Comparison of ENCODE assay signal across 8 cellular contexts in genomic region chr5:146183403-146183802, GRCh38. TPM values are rescaled to one million over a fixed set of nuclear protein-coding genes. Genes with fewer than 3 reads are reported as not detected.
DNase-seq lines count a peak whose midpoint lies in the region; ATAC-seq, FAIRE-seq and TF ChIP-seq lines count a peak whose summit lies in the region.
"Not testable (repeated sequence)": the region's sequence is repeated elsewhere in the genome, so short reads cannot be mapped to it uniquely, and the experiment has no call there.

No MANE protein-coding gene starts in this region.

- peak overlapping the region; percentile 96 for H3K4me3 Mint-ChIP-seq in T-helper 2 cell treated with Interferon-gamma antibody and Interleukin-4, amounts not matched to agents 5 μg/mL and 100 μg/mL, for 36 hours

- not testable (repeated sequence) for DNase-seq in IMR-90; T-helper 2 cell treated with Interferon-gamma antibody and Interleukin-4, amounts not matched to agents 5 μg/mL and 100 μg/mL, for 36 hours (ENCODE audit: low spot score); adipocyte (ENCODE audit: low read depth); endothelial cell of umbilical vein (ENCODE audit: low read depth, low spot score); kidney epithelial cell (ENCODE audit: low read depth); neuronal stem cell (ENCODE audit: low spot score)

- H3K79me1 ChIP-seq in IMR-90 (ENCODE audit: low read depth in 1 of 2, low read length in 2 of 2), result peaks cover 12 to 36% of the 10 kb centered on the region in 2 experiments; a peak in 3 of 4 replicates
- H3K79me1 ChIP-seq in neuronal stem cell (ENCODE audit: low read depth, low read length), result not testable (repeated sequence)

- not testable (repeated sequence) for H2BK120ac ChIP-seq in IMR-90 (ENCODE audit: low read depth, low read length); neuronal stem cell (ENCODE audit: low read depth, low read length)

- FAIRE-seq in endothelial cell of umbilical vein (lab: Jason Lieb, UNC), result not testable (repeated sequence)

- not testable (repeated sequence) for H2BK12ac ChIP-seq in neuronal stem cell (ENCODE audit: low read length)

- TF ChIP-seq POLR2A in IMR-90 (IDR thresholded peaks at IDR 0.05; ENCODE audit: low read depth, low read length); endothelial cell of umbilical vein (IDR thresholded peaks at IDR 0.05; ENCODE audit: low read depth, low read length): not testable (repeated sequence)

- H3K27me3 ChIP-seq in BLaER1 treated with 17β-estradiol and CSF1 and Interleukin-3, amounts not matched to agents 10 nM and 100 nM; IMR-90 (ENCODE audit: control insufficient read depth, insufficient read depth, low read length); adipocyte (replicated peaks; ENCODE audit: control insufficient read depth, insufficient read depth, low read length); endothelial cell of umbilical vein (ENCODE audit: control insufficient read depth in 2 of 2, insufficient read depth in 2 of 2, low read length in 2 of 2); kidney epithelial cell (ENCODE audit: control insufficient read depth, insufficient read depth, low read length); neuronal stem cell (ENCODE audit: control insufficient read depth in 3 of 3, insufficient read depth in 3 of 3, low read depth in 1 of 3, low read length in 3 of 3); stomach smooth muscle (ENCODE audit: control insufficient read depth in 1 of 2, insufficient read depth in 2 of 2, low read length in 2 of 2): not testable (repeated sequence)

- not testable (repeated sequence) for H3K56ac ChIP-seq in IMR-90 (ENCODE audit: extremely low read depth, insufficient read depth, low read length)

- not testable (repeated sequence) for H4K91ac ChIP-seq in IMR-90 (ENCODE audit: insufficient read depth, low read depth, low read length); neuronal stem cell (ENCODE audit: low read depth, low read length, poor library complexity)

- BruUV-seq in IMR-90 (replicated peaks; lab: Mats Ljungman, UMichigan); endothelial cell of umbilical vein (replicated peaks; lab: Mats Ljungman, UMichigan): not testable (repeated sequence)

- peaks cover 37% of the 10 kb centered on the region for H3K79me2 ChIP-seq in endothelial cell of umbilical vein (ENCODE audit: control insufficient read depth, insufficient read depth, low read length)

- POLR2A ChIA-PET in IMR-90 (lab: Charles Lee; ENCODE audit: unreplicated experiment), result not testable (repeated sequence)
- POLR2A ChIA-PET in endothelial cell of umbilical vein (lab: Charles Lee), result interaction anchor here (0.7 to 1.2 kb wide), 2 partner anchors 20 to 52 kb away, joined by 3 to 4 read pairs; partner anchors contain the start of gene RBM27

- H2BK20ac ChIP-seq in IMR-90 (ENCODE audit: low read depth, low read length), result not testable (repeated sequence)

- CTCF ChIA-PET in IMR-90 (lab: Yijun Ruan, JAX), result not testable (repeated sequence)
- CTCF ChIA-PET in endothelial cell of umbilical vein (lab: Charles Lee), result interaction anchor here (1.1 kb wide), 1 partner anchor 9 kb away, joined by 4 read pairs; no protein-coding TSS in a partner anchor

- H3K4me2 ChIP-seq in BLaER1 treated with 17β-estradiol and CSF1 and Interleukin-3, amounts not matched to agents 10 nM and 100 nM, result peak overlapping the region; percentile 75 to 94 (median 84)
- H3K4me2 ChIP-seq in IMR-90 (ENCODE audit: low read depth, low read length), result peak overlapping the region; percentile 85; the same call in 1 of the 2 replicates
- H3K4me2 ChIP-seq in endothelial cell of umbilical vein (ENCODE audit: insufficient read depth, low read length); neuronal stem cell (ENCODE audit: insufficient read depth, low read length, poor library complexity, severe bottlenecking): not testable (repeated sequence)

- not testable (repeated sequence) for H3K9me3 ChIP-seq in BLaER1 treated with 17β-estradiol and CSF1 and Interleukin-3, amounts not matched to agents 10 nM and 100 nM (replicated peaks in 1 of 11); IMR-90 (ENCODE audit: control insufficient read depth, insufficient read depth, low read length); adipocyte (ENCODE audit: control insufficient read depth, low read length); endothelial cell of umbilical vein (replicated peaks; ENCODE audit: control insufficient read depth, insufficient read depth, low read length); neuronal stem cell (replicated peaks in 1 of 2; ENCODE audit: control insufficient read depth in 2 of 2, insufficient read depth in 1 of 2, low read depth in 1 of 2, low read length in 2 of 2); stomach smooth muscle (ENCODE audit: control insufficient read depth in 2 of 2, low read length in 2 of 2)

- peak overlapping the region; percentile 88 for H3K4ac ChIP-seq in IMR-90 (ENCODE audit: low read depth, low read length)
- not testable (repeated sequence) for H3K4ac ChIP-seq in neuronal stem cell (ENCODE audit: low read length)

- in situ Hi-C loops in IMR-90 (cut with MboI; ENCODE audit: low sequenced_read_pairs), result not testable (repeated sequence)

- not testable (repeated sequence) for TF ChIP-seq RAD21 in IMR-90 (IDR thresholded peaks at IDR 0.05; ENCODE audit: low read length)

- H2AK9ac ChIP-seq in IMR-90 (replicated peaks; ENCODE audit: low read depth, low read length, poor library complexity), result not testable (repeated sequence)

- peak overlapping the region in 8 of 11 experiments; percentile 37 to 88 (median 64); a peak in 8 of 22 replicates for H3K9ac ChIP-seq in BLaER1 treated with 17β-estradiol and CSF1 and Interleukin-3, amounts not matched to agents 10 nM and 100 nM
- H3K9ac ChIP-seq in IMR-90 (ENCODE audit: low read depth, low read length); endothelial cell of umbilical vein (replicated peaks; ENCODE audit: extremely low read depth, insufficient read depth, low read length); neuronal stem cell (ENCODE audit: low read depth, low read length, poor library complexity): not testable (repeated sequence)
- H3K9ac ChIP-seq in adipocyte (ENCODE audit: low read length), result peak overlapping the region; percentile 95
- H3K9ac ChIP-seq in stomach smooth muscle (ENCODE audit: low read length in 2 of 2), result peak overlapping the region in 1 of 2 donors; percentile 92

- H3K27me3 Mint-ChIP-seq in T-helper 2 cell treated with Interferon-gamma antibody and Interleukin-4, amounts not matched to agents 5 μg/mL and 100 μg/mL, for 36 hours (ENCODE audit: low read depth), result not testable (repeated sequence)

- H2AFZ ChIP-seq in IMR-90 (replicated peaks; ENCODE audit: low read length, poor library complexity), result peak overlapping the region; percentile 99
- H2AFZ ChIP-seq in endothelial cell of umbilical vein (ENCODE audit: low read depth, low read length), result peak overlapping the region; percentile 69
- peak overlapping the region; percentile 91 for H2AFZ ChIP-seq in neuronal stem cell (ENCODE audit: low read length)

- H3K4me1 Mint-ChIP-seq in T-helper 2 cell treated with Interferon-gamma antibody and Interleukin-4, amounts not matched to agents 5 μg/mL and 100 μg/mL, for 36 hours (ENCODE audit: low read depth), result peaks cover 16% of the 10 kb centered on the region

- 95% methylated on average over 13 of the region's 21 CpGs; no CpG with 5 or more reads in 1 of the 2 experiments for WGBS in IMR-90 (ENCODE audit: extremely low coverage in 2 of 2, insufficient read length in 1 of 2), 2 experiments
- no CpG with 5 or more reads among the region's 21 CpGs for WGBS in neuronal stem cell (ENCODE audit: extremely low coverage in 2 of 2, insufficient read length in 2 of 2, insufficient replicate concordance in 1 of 2), 2 donors

- peak overlapping the region; percentile 45 to 100; a peak in 3 of 4 replicates for H4K8ac ChIP-seq in IMR-90 (ENCODE audit: low read depth in 2 of 2, low read length in 2 of 2)
- H4K8ac ChIP-seq in neuronal stem cell (ENCODE audit: low read depth, low read length), result not testable (repeated sequence)

- peak overlapping the region in 9 of 10 experiments; percentile 64 to 88 (median 76); a peak in 14 of 20 replicates for H3K4me3 ChIP-seq in BLaER1 treated with 17β-estradiol and CSF1 and Interleukin-3, amounts not matched to agents 10 nM and 100 nM
- H3K4me3 ChIP-seq in IMR-90 (ENCODE audit: insufficient read depth, low read depth, low read length), result not testable (repeated sequence)
- H3K4me3 ChIP-seq in adipocyte (ENCODE audit: low read length) (peak overlapping the region; percentile 88), endothelial cell of umbilical vein (replicated peaks in 1 of 3; ENCODE audit: insufficient read depth in 1 of 3, low read depth in 1 of 3, low read length in 3 of 3) (peak overlapping the region in 1 of 3 experiments; percentile 65), kidney epithelial cell (ENCODE audit: low read depth, low read length) (peak overlapping the region; percentile 46), neuronal stem cell (ENCODE audit: low read length in 2 of 2) (peak overlapping the region in 1 of 2 donors; percentile 76), stomach smooth muscle (ENCODE audit: low read length in 2 of 2) (peak overlapping the region; percentile 90 to 99)

- dilution Hi-C loops in IMR-90 (cut with HindIII; ENCODE audit: low sequenced_read_pairs, unreplicated experiment); endothelial cell of umbilical vein (cut with MboI; ENCODE audit: extremely low pct_ligation_motif_present, low sequenced_read_pairs): not testable (repeated sequence)

- H3K14ac ChIP-seq in IMR-90 (replicated peaks; ENCODE audit: low read depth, low read length); neuronal stem cell (ENCODE audit: low read length): not testable (repeated sequence)

- H3K27ac Mint-ChIP-seq in T-helper 2 cell treated with Interferon-gamma antibody and Interleukin-4, amounts not matched to agents 5 μg/mL and 100 μg/mL, for 36 hours, result peak overlapping the region; percentile 98

- peak overlapping the region; percentile 80; the same call in 1 of the 2 replicates for H4K5ac ChIP-seq in IMR-90 (ENCODE audit: low read depth, low read length)

- intact Hi-C loops in IMR-90 (cut with micrococcal nuclease), result loop anchor here (2.0 to 5.0 kb wide), 2 partner anchors 19 to 244 kb away; partner anchors contain the start of gene RBM27
- intact Hi-C loops in endothelial cell of umbilical vein (cut with micrococcal nuclease), result not testable (repeated sequence)

- peak overlapping the region in 9 of 11 experiments; percentile 35 to 86 (median 55); a peak in 9 of 22 replicates for H3K27ac ChIP-seq in BLaER1 treated with 17β-estradiol and CSF1 and Interleukin-3, amounts not matched to agents 10 nM and 100 nM
- not testable (repeated sequence) for H3K27ac ChIP-seq in IMR-90 (ENCODE audit: insufficient read depth, low read length); endothelial cell of umbilical vein (ENCODE audit: insufficient read depth, low read depth, low read length); neuronal stem cell (replicated peaks; ENCODE audit: low read length); stomach smooth muscle (ENCODE audit: low read length)

- H3K4me1 ChIP-seq in BLaER1 treated with 17β-estradiol and CSF1 and Interleukin-3, amounts not matched to agents 10 nM and 100 nM, result peaks cover 18 to 45% (median 24%) of the 10 kb centered on the region in 10 experiments
- H3K4me1 ChIP-seq in IMR-90 (ENCODE audit: control insufficient read depth, insufficient read depth, low read length); endothelial cell of umbilical vein (ENCODE audit: control insufficient read depth, extremely low read depth, insufficient read depth, low read length); neuronal stem cell (ENCODE audit: control insufficient read depth in 2 of 2, insufficient read depth in 1 of 2, low read depth in 1 of 2, low read length in 2 of 2); stomach smooth muscle (ENCODE audit: control insufficient read depth, insufficient read depth, low read length): not testable (repeated sequence)
- peaks cover 14% of the 10 kb centered on the region for H3K4me1 ChIP-seq in adipocyte (ENCODE audit: control insufficient read depth, insufficient read depth, low read length)

- H3K36me3 Mint-ChIP-seq in T-helper 2 cell treated with Interferon-gamma antibody and Interleukin-4, amounts not matched to agents 5 μg/mL and 100 μg/mL, for 36 hours (ENCODE audit: low read depth), result peaks cover 17% of the 10 kb centered on the region

- peaks cover 0 to 18% (median 9%) of the 10 kb centered on the region in 11 experiments; a peak in 11 of 22 replicates for H4K20me1 ChIP-seq in BLaER1 treated with 17β-estradiol and CSF1 and Interleukin-3, amounts not matched to agents 10 nM and 100 nM
- not testable (repeated sequence) for H4K20me1 ChIP-seq in IMR-90 (ENCODE audit: insufficient read depth, low read length); endothelial cell of umbilical vein (replicated peaks; ENCODE audit: control insufficient read depth, extremely low read depth, insufficient read depth, low read length)

- not testable (repeated sequence) for H2AK5ac ChIP-seq in IMR-90 (ENCODE audit: low read depth, low read length); neuronal stem cell (ENCODE audit: low read depth, low read length)

- not testable (repeated sequence) for H3K9me1 ChIP-seq in IMR-90 (ENCODE audit: insufficient read depth, low read length); endothelial cell of umbilical vein (replicated peaks; ENCODE audit: control insufficient read depth, extremely low read depth, insufficient read depth, low read length)

- not testable (repeated sequence) for H2BK5ac ChIP-seq in IMR-90 (ENCODE audit: low read depth, low read length, poor library complexity, severe bottlenecking); neuronal stem cell (ENCODE audit: low read length)

- peaks cover 4 to 31% (median 26%) of the 10 kb centered on the region in 11 experiments; a peak in 20 of 22 replicates for H3K36me3 ChIP-seq in BLaER1 treated with 17β-estradiol and CSF1 and Interleukin-3, amounts not matched to agents 10 nM and 100 nM
- H3K36me3 ChIP-seq in IMR-90 (ENCODE audit: control insufficient read depth, insufficient read depth, low read length); adipocyte (ENCODE audit: control insufficient read depth, insufficient read depth, low read length, severe bottlenecking); endothelial cell of umbilical vein (ENCODE audit: control insufficient read depth in 2 of 2, extremely low read depth in 1 of 2, insufficient read depth in 2 of 2, low read length in 2 of 2); kidney epithelial cell (ENCODE audit: control insufficient read depth, insufficient read depth, low read length); stomach smooth muscle (ENCODE audit: control insufficient read depth in 2 of 2, insufficient read depth in 2 of 2, low read length in 2 of 2): not testable (repeated sequence)
- peaks cover 5 to 28% of the 10 kb centered on the region in 2 donors for H3K36me3 ChIP-seq in neuronal stem cell (replicated peaks in 1 of 2; ENCODE audit: control insufficient read depth in 2 of 2, insufficient read depth in 2 of 2, low read length in 2 of 2)

- ATAC-seq in IMR-90 (ENCODE audit: low read depth), result not testable (repeated sequence)

- not testable (repeated sequence) for H3K18ac ChIP-seq in IMR-90 (ENCODE audit: low read depth, low read length); neuronal stem cell (ENCODE audit: low read length)

- not testable (repeated sequence) for H2BK15ac ChIP-seq in IMR-90 (ENCODE audit: low read depth, low read length); neuronal stem cell (ENCODE audit: low read length)

- H3K9me3 Mint-ChIP-seq in T-helper 2 cell treated with Interferon-gamma antibody and Interleukin-4, amounts not matched to agents 5 μg/mL and 100 μg/mL, for 36 hours, result not testable (repeated sequence)

- not testable (repeated sequence) for H3K23ac ChIP-seq in IMR-90 (ENCODE audit: low read depth, low read length); neuronal stem cell (ENCODE audit: low read depth, low read length, poor library complexity)

- TF ChIP-seq CTCF in IMR-90 (conservative IDR thresholded peaks at IDR 0.05; ENCODE audit: low read depth, low read length); endothelial cell of umbilical vein (IDR thresholded peaks at IDR 0.05; ENCODE audit: extremely low read depth in 1 of 2, insufficient read depth in 1 of 2, low read depth in 1 of 2, low read length in 2 of 2); kidney epithelial cell (IDR thresholded peaks at IDR 0.05; ENCODE audit: insufficient read depth, low read length, poor library complexity, severe bottlenecking): not testable (repeated sequence)

RNA-seq across cellular contexts. Expression of gene LARS1, which starts 1.0 kb away (rescaled TPM):
- total RNA-seq in IMR-90 (2012; rRNA removed), result 70.4 and 91.4 TPM in 2 replicates
- 20.1 and 25.7 TPM in 2 replicates for polyA plus RNA-seq in IMR-90 (2012; rRNA removed)
- polyA plus RNA-seq in IMR-90 (2012; cell fraction: cytosol; rRNA removed), result 3.2 and 5.8 TPM in 2 replicates
- 3.1 and 42.3 TPM in 2 replicates for polyA plus RNA-seq in IMR-90 (2012; cell fraction: nucleus; rRNA removed; ENCODE audit: low replicate concordance)
- 139 and 154 TPM in 2 replicates for total RNA-seq in endothelial cell of umbilical vein
- polyA plus RNA-seq in endothelial cell of umbilical vein, result 11.5 and 16.9 TPM in 2 replicates
- 18.6 and 19.2 TPM in 2 replicates for polyA plus RNA-seq in endothelial cell of umbilical vein (2011; cell fraction: cytosol; rRNA removed)
- 73.0 and 84.7 TPM in 2 replicates for polyA plus RNA-seq in endothelial cell of umbilical vein (2011; cell fraction: nucleus; rRNA removed)
- polyA plus RNA-seq in endothelial cell of umbilical vein (2012), result 81.3 and 120 TPM in 2 replicates
- polyA minus RNA-seq in endothelial cell of umbilical vein, result 76.0 and 87.2 TPM in 2 replicates
- 21.7 TPM for polyA minus RNA-seq in endothelial cell of umbilical vein (2011; cell fraction: cytosol; rRNA and poly(A)+ RNA removed)
- 45.9 and 66.9 TPM in 2 replicates for polyA minus RNA-seq in endothelial cell of umbilical vein (2011; cell fraction: nucleus; rRNA and poly(A)+ RNA removed)
- 115 and 134 TPM in 2 replicates for total RNA-seq in kidney epithelial cell
- 69.2 TPM for polyA plus RNA-seq in neuronal stem cell (2013, experiment 1 of 2)
- 72.8 TPM for polyA plus RNA-seq in neuronal stem cell (2013, experiment 2 of 2)

RNA-seq across cellular contexts. Expression of gene RBM27, which starts 20.0 kb away (rescaled TPM):
- total RNA-seq in IMR-90 (2012; rRNA removed) (19.2 and 25.3 TPM in 2 replicates), endothelial cell of umbilical vein (14.9 and 17.7 TPM in 2 replicates), kidney epithelial cell (14.6 and 17.0 TPM in 2 replicates)
- polyA plus RNA-seq in IMR-90 (2012; rRNA removed) (7.6 and 7.7 TPM in 2 replicates), endothelial cell of umbilical vein (6.3 and 7.4 TPM in 2 replicates)
- polyA plus RNA-seq in IMR-90 (2012; cell fraction: cytosol; rRNA removed), result 0.58 and 1.6 TPM in 2 replicates
- 1.2 and 9.5 TPM in 2 replicates for polyA plus RNA-seq in IMR-90 (2012; cell fraction: nucleus; rRNA removed; ENCODE audit: low replicate concordance)
- 6.0 and 6.6 TPM in 2 replicates for polyA plus RNA-seq in endothelial cell of umbilical vein (2011; cell fraction: cytosol; rRNA removed)
- polyA plus RNA-seq in endothelial cell of umbilical vein (2011; cell fraction: nucleus; rRNA removed), result 15.5 and 16.3 TPM in 2 replicates
- polyA plus RNA-seq in endothelial cell of umbilical vein (2012), result 7.0 and 8.8 TPM in 2 replicates
- 42.4 and 96.0 TPM in 2 replicates for polyA minus RNA-seq in endothelial cell of umbilical vein
- polyA minus RNA-seq in endothelial cell of umbilical vein (2011; cell fraction: cytosol; rRNA and poly(A)+ RNA removed), result 52.9 TPM
- polyA minus RNA-seq in endothelial cell of umbilical vein (2011; cell fraction: nucleus; rRNA and poly(A)+ RNA removed), result 47.4 and 51.6 TPM in 2 replicates
- 19.1 TPM for polyA plus RNA-seq in neuronal stem cell (2013, experiment 1 of 2)
- 21.3 TPM for polyA plus RNA-seq in neuronal stem cell (2013, experiment 2 of 2)
